Comparison of ENCODE assay signal across 9 cellular contexts in the genomic region with DNA sequence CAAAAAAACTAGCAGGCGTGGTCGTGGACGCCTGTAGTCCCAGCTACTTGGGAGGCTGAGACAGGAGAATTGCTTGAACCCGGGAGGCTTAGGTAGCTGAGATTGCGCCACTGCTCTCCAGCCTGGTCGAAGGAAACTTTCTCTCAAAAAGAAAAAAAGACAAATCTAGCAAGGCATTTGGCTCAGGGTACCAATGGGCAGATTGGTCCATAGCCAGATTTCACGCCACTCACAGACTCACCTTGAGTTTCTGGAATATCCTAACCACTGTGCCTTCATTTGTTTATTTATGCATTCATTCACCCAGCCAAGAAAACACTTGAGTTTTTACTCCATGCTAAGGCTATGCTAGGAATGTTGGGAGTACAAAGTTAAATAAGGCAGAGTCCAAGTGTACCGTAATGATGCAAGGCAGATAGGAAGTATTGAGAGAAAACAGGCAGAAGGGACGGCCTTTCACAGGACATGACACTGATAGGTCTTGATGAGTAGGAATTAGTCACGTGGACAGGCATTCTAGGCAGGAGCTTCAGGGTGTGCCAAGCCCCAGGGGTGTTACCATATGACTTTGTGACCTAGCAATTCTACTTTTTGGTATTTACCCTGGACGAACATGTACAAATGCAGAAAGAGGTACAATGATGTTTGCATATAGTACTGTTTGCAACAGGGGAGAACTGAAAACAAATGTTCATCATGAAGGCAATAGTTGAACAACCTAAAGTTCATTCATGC. TPM values are rescaled to one million over a fixed set of nuclear protein-coding genes. Genes with fewer than 3 reads are reported as not detected.
DNase-seq lines count a peak whose midpoint lies in the region; TF ChIP-seq lines count a peak whose summit lies in the region.
"Had no signal": no experiment of that assay in that cellular context is flagged by ENCODE, and none has a peak within 500 bp of the region (broad histone marks: within the 10 kb centered on the region; RNA-seq: fewer than 3 reads in every experiment).

No MANE protein-coding gene starts in this region.

- CTCF ChIA-PET in AG04450 (lab: Charles Lee) (interaction anchor here (1.2 to 1.8 kb wide), 2 partner anchors 9 to 70 kb away, joined by 3 to 6 read pairs; no protein-coding TSS in a partner anchor), GM10248 (lab: Yijun Ruan, JAX) (interaction anchor here (1.0 to 3.0 kb wide), 3 partner anchors 11 to 185 kb away, joined by 3 to 19 read pairs (median 7); no protein-coding TSS in a partner anchor)

- no peaks in the 10 kb centered on the region for H3K9me3 ChIP-seq in AG04450 (ENCODE audit: control insufficient read depth, insufficient read depth, low read length)

- peak; percentile 55 for DNase-seq in AG04450 (ENCODE audit: low read depth, low spot score)
- peak; percentile 88 for DNase-seq in LNCaP clone FGC (ENCODE audit: low read depth)
- DNase-seq in coronary artery (ENCODE audit: low spot score) = no peak
- peak; percentile 47 for DNase-seq in mucosa of gallbladder (ENCODE audit: low spot score)
- no peak for DNase-seq in activated CD4-positive, alpha-beta T cell treated with anti-CD3 and anti-CD28 coated beads for 48 hours
- DNase-seq in GM10248 (ENCODE audit: extremely low spot score) = no peak
- no peak for DNase-seq in NCI-H1105 treated with DMSO at 0.1 percent for 48 hours (lab: John Stamatoyannopoulos, UW)
- no peak for DNase-seq in AML-193 (lab: John Stamatoyannopoulos, UW)
- DNase-seq: activated naive CD8-positive, alpha-beta T cell treated with anti-CD3 and anti-CD28 coated beads, Interleukin-2, amount 50 U/mL, for 24 hours had no signal

- H3K27ac ChIP-seq in AG04450 (ENCODE audit: low read depth, low read length) = no peak overlapping the region
- H3K27ac ChIP-seq in coronary artery = peak overlapping the region; percentile 55 to 97

- H3K27me3 ChIP-seq in AG04450 (ENCODE audit: control insufficient read depth, insufficient read depth, low read length) = no peaks in the 10 kb centered on the region

- POLR2A ChIA-PET in AG04450 (lab: Yijun Ruan, JAX) = interaction anchor here (0.8 to 1.3 kb wide), 2 partner anchors 25 to 31 kb away, joined by 3 read pairs; a partner anchor contains a TSS
- POLR2A ChIA-PET in GM10248 (lab: Yijun Ruan, JAX) = no interaction called here

- H3K4me3 ChIP-seq in AG04450 (ENCODE audit: low read depth, low read length) (no peak overlapping the region), LNCaP clone FGC (ENCODE audit: low read depth, low read length) (no peak overlapping the region), coronary artery (peak overlapping the region; percentile 25)

- no peak for TF ChIP-seq CTCF in AG04450 (IDR thresholded peaks at IDR 0.05; ENCODE audit: low read depth, low read length)
- no peak for TF ChIP-seq CTCF in LNCaP clone FGC (IDR thresholded peaks at IDR 0.05; ENCODE audit: control insufficient read depth, extremely low read depth, insufficient read depth)
- TF ChIP-seq CTCF in coronary artery (IDR thresholded peaks at IDR 0.05) = no peak
- no peak for TF ChIP-seq CTCF in GM10248 (IDR thresholded peaks at IDR 0.05; ENCODE audit: control extremely low read depth, extremely low read depth, low read depth, missing control alignments)

RNA-seq across cellular contexts. Expression of a gene that starts 3.0 kb away (rescaled TPM):
- 15.3 and 19.7 TPM in 2 replicates for polyA plus RNA-seq in AG04450 (2011; rRNA removed)
- 11.9 and 13.0 TPM in 2 replicates for polyA minus RNA-seq in AG04450 (2011; rRNA and poly(A)+ RNA removed)
- 34.4 TPM for total RNA-seq in mucosa of gallbladder

RNA-seq across cellular contexts. Expression of a gene that starts 12.6 kb away (rescaled TPM):
- 38.6 and 44.4 TPM in 2 replicates for polyA plus RNA-seq in AG04450 (2011; rRNA removed)
- 46.5 and 67.4 TPM in 2 replicates for polyA minus RNA-seq in AG04450 (2011; rRNA and poly(A)+ RNA removed)
- 91.8 TPM for total RNA-seq in mucosa of gallbladder

RNA-seq across cellular contexts. Expression of a gene that starts 25.5 kb away (rescaled TPM):
- 47.3 and 48.1 TPM in 2 replicates for polyA plus RNA-seq in AG04450 (2011; rRNA removed)
- 27.1 and 32.5 TPM in 2 replicates for polyA minus RNA-seq in AG04450 (2011; rRNA and poly(A)+ RNA removed)
- total RNA-seq in mucosa of gallbladder = 22.7 TPM

RNA-seq across cellular contexts. Expression of a gene that starts 59.3 kb away (rescaled TPM):
- polyA plus RNA-seq in AG04450 (2011; rRNA removed) = 20.8 and 25.1 TPM in 2 replicates
- polyA minus RNA-seq in AG04450 (2011; rRNA and poly(A)+ RNA removed) = 31.9 and 42.1 TPM in 2 replicates
- total RNA-seq in mucosa of gallbladder = 48.5 TPM

Comparison
In these comparisons a context has a peak if more than half of its experiments do, and no peak if none do; other contexts are left out.
1. DNase-seq: peak in AG04450 (single experiment), LNCaP clone FGC (single experiment) and mucosa of gallbladder (single experiment); none in coronary artery (single experiment), activated CD4-positive, alpha-beta T cell treated with anti-CD3 and anti-CD28 coated beads for 48 hours (single experiment), GM10248 (single experiment), NCI-H1105 treated with DMSO at 0.1 percent for 48 hours (single experiment) and AML-193 (0 of 2).